1 cellular context compared by ENCODE assay signal in the genomic region with DNA sequence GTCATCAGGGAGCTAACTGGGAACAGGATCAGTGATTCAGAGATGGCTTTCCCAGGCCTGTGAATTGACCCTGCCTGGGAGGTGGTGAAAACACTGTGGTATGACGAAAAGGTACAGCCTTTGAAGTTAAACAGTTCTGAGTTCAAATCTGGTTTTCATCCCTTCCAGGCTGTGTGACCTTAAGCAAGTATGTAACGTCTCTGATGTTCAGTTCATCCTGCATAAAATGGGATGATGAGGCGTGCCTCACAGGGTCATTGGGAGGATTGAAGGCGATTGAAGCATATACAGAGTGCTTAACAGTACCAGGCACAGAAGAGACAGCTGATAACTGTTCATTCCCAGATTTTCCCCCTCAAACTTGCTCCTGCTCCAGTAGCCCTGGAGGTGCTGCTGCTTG.
TF ChIP-seq lines count a peak whose summit lies in the region.

No MANE protein-coding gene starts in this region.

TF ChIP-seq in K562, 482 proteins besides CTCF, POLR2A, EP300 and RAD21:
- TF ChIP-seq, protein P1, sequence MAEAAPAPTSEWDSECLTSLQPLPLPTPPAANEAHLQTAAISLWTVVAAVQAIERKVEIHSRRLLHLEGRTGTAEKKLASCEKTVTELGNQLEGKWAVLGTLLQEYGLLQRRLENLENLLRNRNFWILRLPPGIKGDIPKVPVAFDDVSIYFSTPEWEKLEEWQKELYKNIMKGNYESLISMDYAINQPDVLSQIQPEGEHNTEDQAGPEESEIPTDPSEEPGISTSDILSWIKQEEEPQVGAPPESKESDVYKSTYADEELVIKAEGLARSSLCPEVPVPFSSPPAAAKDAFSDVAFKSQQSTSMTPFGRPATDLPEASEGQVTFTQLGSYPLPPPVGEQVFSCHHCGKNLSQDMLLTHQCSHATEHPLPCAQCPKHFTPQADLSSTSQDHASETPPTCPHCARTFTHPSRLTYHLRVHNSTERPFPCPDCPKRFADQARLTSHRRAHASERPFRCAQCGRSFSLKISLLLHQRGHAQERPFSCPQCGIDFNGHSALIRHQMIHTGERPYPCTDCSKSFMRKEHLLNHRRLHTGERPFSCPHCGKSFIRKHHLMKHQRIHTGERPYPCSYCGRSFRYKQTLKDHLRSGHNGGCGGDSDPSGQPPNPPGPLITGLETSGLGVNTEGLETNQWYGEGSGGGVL (CRISPR knock-in tag; IDR thresholded peaks at IDR 0.05): no peak
- TF ChIP-seq RBM25 (IDR thresholded peaks at IDR 0.05; ENCODE audit: low read depth, low read length, severe bottlenecking): peak; percentile 64
- peak; percentile 27 for TF ChIP-seq ZFP36 (IDR thresholded peaks at IDR 0.05; ENCODE audit: low read depth, low read length, partially characterized antibody)
